Comparison of ENCODE assay signal across 9 cellular contexts in the genomic region with DNA sequence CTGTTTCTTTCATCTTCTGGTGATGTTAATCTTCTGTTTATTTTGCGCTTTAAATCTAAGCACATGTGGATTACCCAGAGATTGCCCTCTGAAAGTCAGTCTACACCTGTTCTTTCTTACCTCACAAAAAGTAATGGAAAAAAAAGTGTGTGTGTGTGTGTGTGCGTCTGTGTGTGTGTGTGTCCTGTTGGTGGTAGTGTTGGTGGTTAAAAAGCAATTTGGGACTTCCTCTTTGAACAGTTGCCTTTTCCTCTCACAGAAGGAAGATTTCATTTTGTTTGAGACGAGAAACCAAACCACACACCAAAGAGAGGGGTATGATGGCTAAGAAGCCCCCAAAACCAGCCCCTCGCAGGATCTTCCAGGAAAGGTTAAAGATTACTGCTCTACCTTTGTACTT. TPM values are rescaled to one million over a fixed set of nuclear protein-coding genes. Genes with fewer than 3 reads are reported as not detected.
DNase-seq lines count a peak whose midpoint lies in the region; ATAC-seq, FAIRE-seq and TF ChIP-seq lines count a peak whose summit lies in the region.
"Had no signal": no experiment of that assay in that cellular context is flagged by ENCODE, and none has a peak within 500 bp of the region (broad histone marks: within the 10 kb centered on the region; RNA-seq: fewer than 3 reads in every experiment).

A gene with protein sequence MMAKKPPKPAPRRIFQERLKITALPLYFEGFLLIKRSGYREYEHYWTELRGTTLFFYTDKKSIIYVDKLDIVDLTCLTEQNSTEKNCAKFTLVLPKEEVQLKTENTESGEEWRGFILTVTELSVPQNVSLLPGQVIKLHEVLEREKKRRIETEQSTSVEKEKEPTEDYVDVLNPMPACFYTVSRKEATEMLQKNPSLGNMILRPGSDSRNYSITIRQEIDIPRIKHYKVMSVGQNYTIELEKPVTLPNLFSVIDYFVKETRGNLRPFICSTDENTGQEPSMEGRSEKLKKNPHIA (plus strand): TSS at position 235 of the 400 bp plus-strand sequence. CDS start 83 bp downstream, at position 318.

- no peak within 1 kb of the TSS for H3K4me3 ChIP-seq in CD4-positive, alpha-beta memory T cell (ENCODE audit: low read length in 2 of 2)

- H3K36me3 ChIP-seq in CD4-positive, alpha-beta memory T cell (ENCODE audit: insufficient read depth, low read length): no peaks in the 10 kb centered on the region

- DNase-seq in CD4-positive, alpha-beta memory T cell: peak; percentile 55 to 61 (median 57)
- DNase-seq in GM19239 (ENCODE audit: insufficient read length, low spot score) (no peak), A172 (ENCODE audit: low spot score) (no peak), iPS-NIHi11 (ENCODE audit: low spot score) (no peak), anterior cingulate cortex (lab: John Stamatoyannopoulos, UW) (no peak), HuH-7 (ENCODE audit: low spot score) (no peak)
- peak; percentile 34 for DNase-seq in activated CD8-positive, alpha-beta T cell treated with anti-CD3 and anti-CD28 coated beads for 36 hours

- H3K4me1 Mint-ChIP-seq in CD4-positive, alpha-beta memory T cell: peaks cover 5 to 31% (median 17%) of the 10 kb centered on the region in 4 donors
- peaks cover 7% of the 10 kb centered on the region for H3K4me1 Mint-ChIP-seq in activated CD8-positive, alpha-beta T cell treated with anti-CD3 and anti-CD28 coated beads for 36 hours (ENCODE audit: low read depth)

- intact Hi-C loops in CD4-positive, alpha-beta memory T cell (cut with micrococcal nuclease): loop anchor here (2.0 kb wide), 1 partner anchor 16 kb away; no protein-coding TSS in a partner anchor
- intact Hi-C loops in activated CD8-positive, alpha-beta T cell treated with anti-CD3 and anti-CD28 coated beads for 36 hours (cut with micrococcal nuclease): no loop called here

- peak within 1 kb of the TSS; percentile 75 to 92 (median 84) for H3K4me3 Mint-ChIP-seq in CD4-positive, alpha-beta memory T cell
- H3K4me3 Mint-ChIP-seq in activated CD8-positive, alpha-beta T cell treated with anti-CD3 and anti-CD28 coated beads for 36 hours: peak within 1 kb of the TSS; percentile 64

- peaks cover 0 to 2% of the 10 kb centered on the region in 2 donors for H3K27me3 Mint-ChIP-seq in CD4-positive, alpha-beta memory T cell
- peaks cover 1% of the 10 kb centered on the region for H3K27me3 Mint-ChIP-seq in activated CD8-positive, alpha-beta T cell treated with anti-CD3 and anti-CD28 coated beads for 36 hours

- H3K27me3 ChIP-seq in CD4-positive, alpha-beta memory T cell (ENCODE audit: insufficient read depth, low read length): no peaks in the 10 kb centered on the region

- no peaks in the 10 kb centered on the region for H3K9me3 ChIP-seq in CD4-positive, alpha-beta memory T cell (ENCODE audit: control insufficient read depth in 1 of 2, low read length in 2 of 2)

- peak within 1 kb of the TSS; percentile 58 to 89 (median 78) for H3K27ac Mint-ChIP-seq in CD4-positive, alpha-beta memory T cell
- H3K27ac Mint-ChIP-seq in activated CD8-positive, alpha-beta T cell treated with anti-CD3 and anti-CD28 coated beads for 36 hours: peak within 1 kb of the TSS; percentile 84

- H3K27ac ChIP-seq in CD4-positive, alpha-beta memory T cell (ENCODE audit: low read depth, low read length): no peak within 1 kb of the TSS

- ATAC-seq in HG03378 (IDR thresholded peaks at IDR 0.05; ENCODE audit: unreplicated experiment): peak; percentile 62
- ATAC-seq in activated CD8-positive, alpha-beta T cell treated with anti-CD3 and anti-CD28 coated beads for 36 hours: peak; percentile 81

- no peaks in the 10 kb centered on the region for H3K9me3 Mint-ChIP-seq in CD4-positive, alpha-beta memory T cell
- H3K9me3 Mint-ChIP-seq in activated CD8-positive, alpha-beta T cell treated with anti-CD3 and anti-CD28 coated beads for 36 hours: no peaks in the 10 kb centered on the region

- H3K36me3 Mint-ChIP-seq in CD4-positive, alpha-beta memory T cell: peaks cover 0 to 3% of the 10 kb centered on the region in 2 donors
- no peaks in the 10 kb centered on the region for H3K36me3 Mint-ChIP-seq in activated CD8-positive, alpha-beta T cell treated with anti-CD3 and anti-CD28 coated beads for 36 hours (ENCODE audit: low read depth)

- POLR2A ChIA-PET in CD4-positive, alpha-beta memory T cell (lab: Charles Lee; ENCODE audit: partially characterized antibody): no interaction called here
- POLR2A ChIA-PET in activated CD8-positive, alpha-beta T cell treated with anti-CD3 and anti-CD28 coated beads for 36 hours (lab: Charles Lee): interaction anchor here (1.2 kb wide), 1 partner anchor 12 kb away, joined by 3 read pairs; no protein-coding TSS in a partner anchor

- H3K4me1 ChIP-seq in CD4-positive, alpha-beta memory T cell (ENCODE audit: insufficient read depth, low read length): peaks cover 11% of the 10 kb centered on the region

- CTCF ChIA-PET in CD4-positive, alpha-beta memory T cell (lab: Charles Lee; ENCODE audit: partially characterized antibody): interaction anchor here (1.0 kb wide), 1 partner anchor 190 kb away, joined by 3 read pairs; no protein-coding TSS in a partner anchor
- CTCF ChIA-PET in activated CD8-positive, alpha-beta T cell treated with anti-CD3 and anti-CD28 coated beads for 36 hours (lab: Charles Lee): interaction anchor here (0.9 kb wide), 1 partner anchor 12 kb away, joined by 3 read pairs; no protein-coding TSS in a partner anchor

- no peak for TF ChIP-seq CTCF in activated CD8-positive, alpha-beta T cell treated with anti-CD3 and anti-CD28 coated beads for 36 hours (IDR thresholded peaks at IDR 0.05)

- FAIRE-seq in GM19239 (lab: Jason Lieb, UNC): peak; percentile 94
- FAIRE-seq: keratinocyte had no signal

RNA-seq across cellular contexts. Expression of the gene that starts here (rescaled TPM):
- 1 to 10 TPM; 3.6 to 3.9 TPM for total RNA-seq in CD4-positive, alpha-beta memory T cell
- polyA plus RNA-seq in CD4-positive, alpha-beta memory T cell: 1 to 10 TPM; 2.8 to 3.7 TPM
- 1 to 10 TPM; 3.0 TPM for total RNA-seq in activated CD8-positive, alpha-beta T cell treated with anti-CD3 and anti-CD28 coated beads for 36 hours
- total RNA-seq in A172 (2014; rRNA removed; shearing (Covaris generic)): not detected in 2 replicates
- polyA plus RNA-seq: keratinocyte had no signal

Comparison
In these comparisons a context has a peak if more than half of its experiments do, and no peak if none do; other contexts are left out.
1. DNase-seq: peak in CD4-positive, alpha-beta memory T cell (5 of 5) and activated CD8-positive, alpha-beta T cell treated with anti-CD3 and anti-CD28 coated beads for 36 hours (single experiment); none in GM19239 (single experiment), A172 (single experiment), iPS-NIHi11 (single experiment), anterior cingulate cortex (0 of 58) and HuH-7 (single experiment).